Comparison of ENCODE assay signal across 8 cellular contexts in the genomic region with DNA sequence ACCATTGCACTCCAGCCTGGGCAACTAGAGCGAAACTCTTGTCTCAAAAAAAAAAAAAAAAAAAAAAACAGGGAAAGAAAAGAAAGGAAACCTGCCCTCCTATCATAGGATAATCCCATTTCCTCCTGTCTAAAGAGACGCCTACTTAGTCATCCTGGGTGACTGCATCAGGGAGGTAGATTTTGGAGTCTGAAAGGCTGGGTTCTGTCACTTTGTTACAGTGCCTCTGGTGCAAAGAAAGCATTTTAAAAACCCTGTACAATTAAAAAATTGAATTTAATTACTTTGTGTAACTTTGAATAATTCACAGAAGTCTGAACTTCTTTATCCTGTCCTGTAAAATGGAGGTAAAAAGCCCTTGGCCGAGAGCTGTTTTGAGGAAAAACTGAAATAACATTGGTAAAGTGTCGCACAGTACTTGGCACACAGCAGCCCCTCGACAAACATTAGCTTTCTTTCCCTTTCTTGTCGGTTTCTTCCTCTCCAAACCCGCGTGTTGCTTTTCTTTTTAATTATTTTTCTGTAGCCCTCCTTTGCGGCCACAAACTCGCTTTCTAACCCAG. TPM values are rescaled to one million over a fixed set of nuclear protein-coding genes. Genes with fewer than 3 reads are reported as not detected.
A peak's percentile ranks its signal among the peaks of the same experiment; 100 is the strongest.
DNase-seq lines count a peak whose midpoint lies in the region; ATAC-seq, FAIRE-seq and TF ChIP-seq lines count a peak whose summit lies in the region.

No MANE protein-coding gene starts in this region.

- H3K27ac ChIP-seq in thoracic aorta: peak overlapping the region; percentile 77

- peak overlapping the region; percentile 81 for H3K4me3 ChIP-seq in BE2C (ENCODE audit: low read depth, low read length)
- peak overlapping the region; percentile 90 for H3K4me3 ChIP-seq in adipocyte (ENCODE audit: low read length)
- H3K4me3 ChIP-seq in thoracic aorta: peak overlapping the region; percentile 92

- H3K27me3 ChIP-seq in BE2C (no peaks in the 10 kb centered on the region), adipocyte (replicated peaks; ENCODE audit: control insufficient read depth, insufficient read depth, low read length) (no peaks in the 10 kb centered on the region), thoracic aorta (replicated peaks; ENCODE audit: insufficient read depth) (no peaks in the 10 kb centered on the region)

- H3K9me3 ChIP-seq in BE2C: no peaks in the 10 kb centered on the region
- no peaks in the 10 kb centered on the region for H3K9me3 ChIP-seq in adipocyte (ENCODE audit: control insufficient read depth, low read length)
- H3K9me3 ChIP-seq in thoracic aorta: no peaks in the 10 kb centered on the region

- H3K36me3 ChIP-seq in BE2C: no peaks in the 10 kb centered on the region
- H3K36me3 ChIP-seq in adipocyte (ENCODE audit: control insufficient read depth, insufficient read depth, low read length, severe bottlenecking): no peaks in the 10 kb centered on the region
- no peaks in the 10 kb centered on the region for H3K36me3 ChIP-seq in thoracic aorta

- TF ChIP-seq CTCF in BE2C (IDR thresholded peaks at IDR 0.05; ENCODE audit: low read depth, low read length): no peak
- no peak for TF ChIP-seq CTCF in thoracic aorta (IDR thresholded peaks at IDR 0.05)

- FAIRE-seq in islet of Langerhans (lab: Jason Lieb, UNC): peak; percentile 60

- no peaks in the 10 kb centered on the region for H3K4me1 ChIP-seq in BE2C
- peaks cover 7% of the 10 kb centered on the region for H3K4me1 ChIP-seq in adipocyte (ENCODE audit: control insufficient read depth, insufficient read depth, low read length)
- peaks cover 2 to 13% of the 10 kb centered on the region in 2 donors for H3K4me1 ChIP-seq in thoracic aorta (ENCODE audit: control insufficient read depth in 1 of 2, low read depth in 2 of 2)

- DNase-seq in BE2C (no peak), HPDE6-E6E7 (ENCODE audit: extremely low spot score) (peak; percentile 82), adipocyte (ENCODE audit: low read depth) (peak; percentile 39), thoracic aorta (ENCODE audit: low spot score) (no peak), activated gamma-delta T cell treated with Interleukin-2 at 50 U/mL for 16 hours (no peak)
- DNase-seq in central memory CD4-positive, alpha-beta T cell: no peak

- ATAC-seq in thoracic aorta (ENCODE audit: insufficient number of reproducible peaks, low FRiP score, low read depth) (no peak), GM21737 (IDR thresholded peaks at IDR 0.05; ENCODE audit: unreplicated experiment) (no peak)

- H3K9ac ChIP-seq in adipocyte (ENCODE audit: low read length): peak overlapping the region; percentile 75

RNA-seq across cellular contexts. Expression of a gene that starts 0.7 kb away (rescaled TPM):
- 99.6 TPM for polyA plus RNA-seq in BE2C (2012; ENCODE audit: insufficient read depth, insufficient read length, low read depth)
- 10 to 100 TPM; 50.9 to 52.0 TPM for total RNA-seq in thoracic aorta

RNA-seq across cellular contexts. Expression of a gene that starts 40.2 kb away (rescaled TPM):
- polyA plus RNA-seq in BE2C (2012; ENCODE audit: insufficient read depth, insufficient read length, low read depth): not detected
- 10 to 100 TPM in 1 of 2 donors, 1 to 10 TPM in 1; 4.1 to 10.5 TPM for total RNA-seq in thoracic aorta

RNA-seq across cellular contexts. Expression of a gene that starts 44.2 kb away (rescaled TPM):
- 0.48 TPM for polyA plus RNA-seq in BE2C (2012; ENCODE audit: insufficient read depth, insufficient read length, low read depth)
- 1 to 10 TPM in 1 of 2 donors, under 1 TPM in 1; 0.78 to 6.1 TPM for total RNA-seq in thoracic aorta

RNA-seq across cellular contexts. Expression of a gene that starts 44.8 kb away (rescaled TPM):
- polyA plus RNA-seq in BE2C (2012; ENCODE audit: insufficient read depth, insufficient read length, low read depth): 188 TPM
- total RNA-seq in thoracic aorta: 10 to 100 TPM in 1 of 2 donors, 1 to 10 TPM in 1; 3.7 to 10.9 TPM

Comparison
In these comparisons a context has a peak if more than half of its experiments do, and no peak if none do; other contexts are left out.
1. DNase-seq: peak in HPDE6-E6E7 (single experiment) and adipocyte (single experiment); none in BE2C (single experiment), thoracic aorta (single experiment), central memory CD4-positive, alpha-beta T cell (single experiment) and activated gamma-delta T cell treated with Interleukin-2 at 50 U/mL for 16 hours (single experiment).
2. Peak in every context shown above with its lines, with median percentiles within 50 percentile points of each other: H3K4me3 ChIP-seq.